ENCODE assay signal across 18 cellular contexts in the genomic region with DNA sequence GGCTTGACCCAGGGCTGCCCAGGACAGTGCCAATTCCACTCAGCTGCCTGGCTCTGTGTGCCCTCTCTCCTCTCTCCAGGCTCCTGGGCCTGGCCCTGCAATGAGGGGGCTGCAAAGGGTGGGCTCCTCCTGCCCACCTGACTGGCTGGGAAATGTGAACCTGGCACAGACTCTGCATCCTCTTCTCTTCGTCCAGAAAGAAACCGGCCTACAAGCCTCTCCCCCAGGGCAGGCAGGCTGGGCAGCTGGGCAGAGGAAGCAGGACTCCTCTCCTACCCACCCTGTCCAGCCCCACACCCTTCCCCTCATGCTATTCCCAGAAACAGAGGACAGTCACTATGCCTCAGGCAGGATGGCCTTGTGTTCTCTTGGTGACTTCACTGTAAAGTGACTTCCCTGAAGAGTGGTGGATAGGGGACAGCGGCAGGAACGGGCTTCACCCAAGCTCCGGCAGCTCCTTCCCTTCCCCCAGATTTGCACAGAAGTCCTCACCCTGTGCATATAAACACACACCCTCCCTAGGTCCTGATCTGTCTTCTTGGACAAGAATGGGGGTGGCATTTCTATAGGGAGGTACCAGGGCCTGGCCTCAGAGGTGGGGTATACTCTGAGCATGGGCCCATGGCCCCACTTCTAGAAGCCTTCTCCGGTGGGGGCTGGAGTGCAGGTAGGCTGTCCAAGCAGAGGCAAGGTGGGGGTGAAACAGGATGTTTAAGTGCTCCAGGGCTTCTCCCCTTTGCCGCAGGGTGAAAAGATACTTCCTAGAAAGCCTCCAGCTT. TPM values are rescaled to one million over a fixed set of nuclear protein-coding genes. Genes with fewer than 3 reads are reported as not detected.
DNase-seq lines count a peak whose midpoint lies in the region; ATAC-seq, FAIRE-seq and TF ChIP-seq lines count a peak whose summit lies in the region.
"Had no signal": no experiment of that assay in that cellular context is flagged by ENCODE, and none has a peak within 500 bp of the region (broad histone marks: within the 10 kb centered on the region; RNA-seq: fewer than 3 reads in every experiment).

No MANE protein-coding gene starts in this region.

- no peak for ATAC-seq in T-cell (replicated peaks in 1 of 4)
- ATAC-seq in GM21526 (IDR thresholded peaks at IDR 0.05; ENCODE audit: low FRiP score, unreplicated experiment) = no peak
- ATAC-seq: left cardiac atrium had no signal

- H3K27ac Mint-ChIP-seq in activated naive CD4-positive, alpha-beta T cell treated with anti-CD3 and anti-CD28 coated beads for 36 hours = peak overlapping the region; percentile 42
- H3K27ac Mint-ChIP-seq in T-cell = peak overlapping the region; percentile 64 to 80

- TF ChIP-seq CTCF in testis (IDR thresholded peaks at IDR 0.05) = no peak

- peaks cover 49% of the 10 kb centered on the region for H3K4me1 Mint-ChIP-seq in activated naive CD4-positive, alpha-beta T cell treated with anti-CD3 and anti-CD28 coated beads for 36 hours (ENCODE audit: low read depth)
- peaks cover 28 to 38% (median 32%) of the 10 kb centered on the region in 3 donors for H3K4me1 Mint-ChIP-seq in T-cell

- H3K4me1 ChIP-seq in mesendoderm (ENCODE audit: control insufficient read depth, low read depth, low read length) (no peaks in the 10 kb centered on the region), testis (peaks cover 12% of the 10 kb centered on the region), small intestine (ENCODE audit: control insufficient read depth in 2 of 2, insufficient read depth in 1 of 2, low read depth in 1 of 2, low read length in 1 of 2) (peaks cover 0 to 5% of the 10 kb centered on the region in 2 donors)

- POLR2A ChIA-PET in T-cell (lab: Charles Lee) = no interaction called here

- no peak overlapping the region for H3K18ac ChIP-seq in mesendoderm (ENCODE audit: low read length)

- peak; percentile 3 for DNase-seq in activated naive CD4-positive, alpha-beta T cell treated with anti-CD3 and anti-CD28 coated beads for 36 hours
- DNase-seq in activated naive CD4-positive, alpha-beta T cell treated with Interleukin-2 at 50 U/mL for 16 hours = no peak
- DNase-seq in T-cell (peak in 1 of 34 experiments; percentile 9), mesendoderm (no peak), testis (peak; percentile 7), small intestine (no peak), NCI-H1092 (lab: John Stamatoyannopoulos, UW) (no peak)
- DNase-seq: effector CD8-positive, alpha-beta T cell; GF-D8; hippocampal formation; Karpas-422; left cardiac atrium; stimulated activated CD4-positive, alpha-beta T cell treated with anti-CD3 and anti-CD28 coated beads, Interleukin-15, amount 100 ng/mL, for 24 hours had no signal

- H3K36me3 Mint-ChIP-seq in activated naive CD4-positive, alpha-beta T cell treated with anti-CD3 and anti-CD28 coated beads for 36 hours (ENCODE audit: low read depth) = peaks cover 7% of the 10 kb centered on the region
- H3K36me3 Mint-ChIP-seq in T-cell = no peaks in the 10 kb centered on the region

- H3K4me3 ChIP-seq in mesendoderm (ENCODE audit: low read length) (no peak overlapping the region), testis (no peak overlapping the region), small intestine (ENCODE audit: low read depth in 1 of 2, low read length in 2 of 2) (no peak overlapping the region)
- H3K4me3 ChIP-seq: SJSA1, tibial nerve had no signal

- no peaks in the 10 kb centered on the region for H3K9me3 ChIP-seq in testis
- H3K9me3 ChIP-seq in small intestine (ENCODE audit: control insufficient read depth, low read depth) = no peaks in the 10 kb centered on the region
- H3K9me3 ChIP-seq: SJSA1, tibial nerve had no signal

- H4K8ac ChIP-seq in mesendoderm (ENCODE audit: low read depth, low read length) = no peak overlapping the region

- no peak overlapping the region for H2BK120ac ChIP-seq in mesendoderm (ENCODE audit: low read depth, low read length)

- TF ChIP-seq POLR2A in testis (IDR thresholded peaks at IDR 0.05) = no peak

- H3K79me2 ChIP-seq in mesendoderm (ENCODE audit: control insufficient read depth, insufficient read depth, low read length) = no peaks in the 10 kb centered on the region

- no peak for FAIRE-seq in small intestine (lab: Jason Lieb, UNC)

- H3K27me3 ChIP-seq in mesendoderm (ENCODE audit: insufficient read depth, low read length, poor library complexity) (peaks cover 3% of the 10 kb centered on the region), testis (no peaks in the 10 kb centered on the region), small intestine (ENCODE audit: control insufficient read depth in 2 of 2, insufficient read depth in 2 of 2, low read length in 2 of 2) (no peaks in the 10 kb centered on the region)
- H3K27me3 ChIP-seq: SJSA1, tibial nerve had no signal

- WGBS in mesendoderm (ENCODE audit: extremely low coverage, insufficient coverage, low lambda C conversion rate) = no CpG with 5 or more reads among the region's 7 CpGs
- 82 to 84% methylated on average over 7 of the region's 7 CpGs for whole genome bisulfite sequencing in testis, 2 donors
- WGBS in small intestine, 3 donors = 89 to 97% (median 90%) methylated on average over 7 of the region's 7 CpGs

- no peak overlapping the region for H4K5ac ChIP-seq in mesendoderm (ENCODE audit: low read length)

- no peak overlapping the region for H3K4me3 Mint-ChIP-seq in activated naive CD4-positive, alpha-beta T cell treated with anti-CD3 and anti-CD28 coated beads for 36 hours
- H3K4me3 Mint-ChIP-seq in T-cell = no peak overlapping the region

- no peaks in the 10 kb centered on the region for H3K9me3 Mint-ChIP-seq in activated naive CD4-positive, alpha-beta T cell treated with anti-CD3 and anti-CD28 coated beads for 36 hours
- no peaks in the 10 kb centered on the region for H3K9me3 Mint-ChIP-seq in T-cell

- H3K27ac ChIP-seq in mesendoderm (ENCODE audit: low read depth, low read length) (no peak overlapping the region), testis (no peak overlapping the region), small intestine (ENCODE audit: low read depth in 1 of 2, low read length in 1 of 2) (no peak overlapping the region)
- H3K27ac ChIP-seq: HL-60, SJSA1, VCaP had no signal

- no peak overlapping the region for H2BK15ac ChIP-seq in mesendoderm (replicated peaks; ENCODE audit: low read depth)

- H3K23ac ChIP-seq in mesendoderm (ENCODE audit: low read length) = no peak overlapping the region

- no peak overlapping the region for H3K4ac ChIP-seq in mesendoderm (ENCODE audit: low read depth, low read length)

- H3K36me3 ChIP-seq in mesendoderm (ENCODE audit: control insufficient read depth, insufficient read depth, low read length) (no peaks in the 10 kb centered on the region), testis (ENCODE audit: low read depth, missing control alignments) (no peaks in the 10 kb centered on the region), small intestine (ENCODE audit: control insufficient read depth in 2 of 2, insufficient read depth in 2 of 2, low read length in 2 of 2) (no peaks in the 10 kb centered on the region)
- H3K36me3 ChIP-seq: SJSA1, tibial nerve had no signal

- no peak overlapping the region for H3K9ac ChIP-seq in mesendoderm (ENCODE audit: low read length)

- H3K56ac ChIP-seq in mesendoderm (ENCODE audit: low read length) = peak overlapping the region; percentile 3

- no peak overlapping the region for H2BK5ac ChIP-seq in mesendoderm (ENCODE audit: low read length)

- CTCF ChIA-PET in activated naive CD4-positive, alpha-beta T cell treated with anti-CD3 and anti-CD28 coated beads for 36 hours (lab: Charles Lee) = no interaction called here
- CTCF ChIA-PET in T-cell (lab: Charles Lee) = interaction anchor here in 1 of 2 donors (0.5 kb wide), 2 partner anchors 42 to 163 kb away, joined by 5 to 6 read pairs; no protein-coding TSS in a partner anchor

- intact Hi-C loops in activated naive CD4-positive, alpha-beta T cell treated with anti-CD3 and anti-CD28 coated beads for 36 hours (cut with micrococcal nuclease) = no loop called here
- intact Hi-C loops in testis (cut with DNase I; ENCODE audit: low total_unique reads) = no loop called here

- no peak overlapping the region for H2AK5ac ChIP-seq in mesendoderm (ENCODE audit: low read length)

- no peak overlapping the region for H3K4me2 ChIP-seq in mesendoderm (ENCODE audit: low read length)

- no peaks in the 10 kb centered on the region for H3K27me3 Mint-ChIP-seq in activated naive CD4-positive, alpha-beta T cell treated with anti-CD3 and anti-CD28 coated beads for 36 hours (ENCODE audit: low read depth)
- no peaks in the 10 kb centered on the region for H3K27me3 Mint-ChIP-seq in T-cell

- no peaks in the 10 kb centered on the region for H3K79me1 ChIP-seq in mesendoderm (ENCODE audit: low read length)

RNA-seq across cellular contexts. Expression of gene STAT5A, which starts 4.9 kb away (rescaled TPM):
- 100 to 1,000 TPM; 165 to 174 TPM for total RNA-seq in activated naive CD4-positive, alpha-beta T cell treated with anti-CD3 and anti-CD28 coated beads for 36 hours
- 100 to 1,000 TPM; 141 to 160 (median 147) TPM for total RNA-seq in T-cell
- 1.7 TPM for polyA plus RNA-seq in mesendoderm (2013, experiment 1 of 2)
- 1.7 TPM for polyA plus RNA-seq in mesendoderm (2013, experiment 2 of 2)
- 10 to 100 TPM; 27.8 to 37.0 TPM for total RNA-seq in testis
- polyA plus RNA-seq in testis (ENCODE audit: insufficient read depth, low read depth, low replicate concordance) = 13.7 TPM
- polyA plus RNA-seq in small intestine = 10 to 100 TPM in 2 of 3 donors, 1 to 10 TPM in 1; 2.7 to 18.3 (median 11.3) TPM

RNA-seq across cellular contexts. Expression of gene STAT5B, which starts 7.2 kb away (rescaled TPM):
- 100 to 1,000 TPM; 185 to 192 TPM for total RNA-seq in activated naive CD4-positive, alpha-beta T cell treated with anti-CD3 and anti-CD28 coated beads for 36 hours
- total RNA-seq in T-cell (100 to 1,000 TPM; 178 to 205 (median 186) TPM), testis (10 to 100 TPM; 65.9 to 81.5 TPM)
- polyA plus RNA-seq in mesendoderm (2013, experiment 1 of 2) = 24.3 TPM
- polyA plus RNA-seq in mesendoderm (2013, experiment 2 of 2) = 26.6 TPM
- polyA plus RNA-seq in testis (ENCODE audit: insufficient read depth, low read depth, low replicate concordance) (66.0 TPM), small intestine (10 to 100 TPM; 13.4 to 22.0 (median 18.1) TPM)

Comparison
In these comparisons a context has a peak if more than half of its experiments do, and no peak if none do; other contexts are left out.
1. DNase-seq: peak in activated naive CD4-positive, alpha-beta T cell treated with anti-CD3 and anti-CD28 coated beads for 36 hours (single experiment) and testis (single experiment); none in activated naive CD4-positive, alpha-beta T cell treated with Interleukin-2 at 50 U/mL for 16 hours (single experiment), mesendoderm (single experiment), small intestine (single experiment) and NCI-H1092 (single experiment).